In the genomic region with DNA sequence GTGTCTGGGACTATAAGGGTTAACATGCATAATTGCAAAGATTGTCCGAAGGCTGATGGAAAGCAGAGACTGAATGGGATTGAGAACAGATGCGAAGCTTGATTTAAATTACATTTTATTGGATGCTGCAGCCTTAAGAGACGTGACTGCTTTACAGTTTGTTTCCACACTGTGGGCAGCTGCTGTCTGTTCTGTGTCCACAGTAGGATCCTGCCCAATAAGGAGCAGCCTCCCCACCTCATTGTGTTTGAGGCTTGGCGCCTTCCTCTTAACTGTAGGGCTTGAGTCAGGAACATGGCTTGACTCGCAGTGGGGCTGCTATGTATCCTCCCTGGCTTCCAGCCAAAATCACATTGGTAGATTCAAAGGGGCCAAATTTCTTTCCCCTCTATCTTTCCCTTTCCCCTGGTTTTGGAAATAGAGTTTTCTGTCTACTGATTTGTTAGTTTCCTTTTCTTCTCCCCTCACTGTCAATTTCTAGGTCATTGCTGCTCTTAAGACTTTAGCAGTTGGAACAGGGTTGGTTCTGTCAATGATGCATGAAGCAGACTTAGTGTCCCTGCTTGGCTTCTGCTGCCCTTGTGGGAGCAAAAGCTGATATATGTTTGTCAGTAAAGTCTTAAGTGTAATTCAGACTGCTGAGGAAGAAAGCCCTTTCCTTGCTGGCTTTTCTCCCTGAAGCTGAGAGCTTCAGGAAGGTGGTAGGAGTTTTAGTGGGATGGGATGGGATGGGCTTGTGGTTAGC, we compare ENCODE assay signal across 1 cellular context.
A peak's percentile ranks its signal among the peaks of the same experiment; 100 is the strongest.
TF ChIP-seq lines count a peak whose summit lies in the region.

No MANE protein-coding gene starts in this region.

TF ChIP-seq in SK-N-SH, 30 proteins besides CTCF, POLR2A, EP300 and RAD21 (continued from another document):
- TF ChIP-seq, protein P1, sequence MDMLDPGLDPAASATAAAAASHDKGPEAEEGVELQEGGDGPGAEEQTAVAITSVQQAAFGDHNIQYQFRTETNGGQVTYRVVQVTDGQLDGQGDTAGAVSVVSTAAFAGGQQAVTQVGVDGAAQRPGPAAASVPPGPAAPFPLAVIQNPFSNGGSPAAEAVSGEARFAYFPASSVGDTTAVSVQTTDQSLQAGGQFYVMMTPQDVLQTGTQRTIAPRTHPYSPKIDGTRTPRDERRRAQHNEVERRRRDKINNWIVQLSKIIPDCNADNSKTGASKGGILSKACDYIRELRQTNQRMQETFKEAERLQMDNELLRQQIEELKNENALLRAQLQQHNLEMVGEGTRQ (IDR thresholded peaks at IDR 0.05; ENCODE audit: borderline replicate concordance, low read depth, low read length), result no peak
- TF ChIP-seq, protein P2, sequence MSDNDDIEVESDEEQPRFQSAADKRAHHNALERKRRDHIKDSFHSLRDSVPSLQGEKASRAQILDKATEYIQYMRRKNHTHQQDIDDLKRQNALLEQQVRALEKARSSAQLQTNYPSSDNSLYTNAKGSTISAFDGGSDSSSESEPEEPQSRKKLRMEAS (IDR thresholded peaks at IDR 0.05; ENCODE audit: low read depth), result no peak; the same call in 1 of the 2 replicates
- TF ChIP-seq CHD2 (IDR thresholded peaks at IDR 0.05; ENCODE audit: low read length, partially characterized antibody), result peak; percentile 87
- TF ChIP-seq NRF1 (IDR thresholded peaks at IDR 0.05; ENCODE audit: low read depth, low read length), result 0 out of 2 replicates have a peak, but pooled peaks have one; percentile 5
- TF ChIP-seq ELF1 (IDR thresholded peaks at IDR 0.05), result no peak
- TF ChIP-seq, protein P3, sequence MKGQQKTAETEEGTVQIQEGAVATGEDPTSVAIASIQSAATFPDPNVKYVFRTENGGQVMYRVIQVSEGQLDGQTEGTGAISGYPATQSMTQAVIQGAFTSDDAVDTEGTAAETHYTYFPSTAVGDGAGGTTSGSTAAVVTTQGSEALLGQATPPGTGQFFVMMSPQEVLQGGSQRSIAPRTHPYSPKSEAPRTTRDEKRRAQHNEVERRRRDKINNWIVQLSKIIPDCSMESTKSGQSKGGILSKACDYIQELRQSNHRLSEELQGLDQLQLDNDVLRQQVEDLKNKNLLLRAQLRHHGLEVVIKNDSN (IDR thresholded peaks at IDR 0.05; ENCODE audit: borderline replicate concordance, low read depth), result no peak
- no peak; the same call in 1 of the 2 replicates for TF ChIP-seq JUND (IDR thresholded peaks at IDR 0.05)
- no peak for TF ChIP-seq FOXM1 (IDR thresholded peaks at IDR 0.05; ENCODE audit: low read depth)
- TF ChIP-seq FOSL2 (IDR thresholded peaks at IDR 0.05; ENCODE audit: borderline replicate concordance, low read depth), result peak; percentile 26; the same call in 1 of the 2 replicates
- TF ChIP-seq RFX5 (IDR thresholded peaks at IDR 0.05; ENCODE audit: low read length), result no peak
- TF ChIP-seq EZH2phosphoT487 (IDR thresholded peaks at IDR 0.05; ENCODE audit: borderline replicate concordance, low read depth), result no peak
- TF ChIP-seq, protein P4, sequence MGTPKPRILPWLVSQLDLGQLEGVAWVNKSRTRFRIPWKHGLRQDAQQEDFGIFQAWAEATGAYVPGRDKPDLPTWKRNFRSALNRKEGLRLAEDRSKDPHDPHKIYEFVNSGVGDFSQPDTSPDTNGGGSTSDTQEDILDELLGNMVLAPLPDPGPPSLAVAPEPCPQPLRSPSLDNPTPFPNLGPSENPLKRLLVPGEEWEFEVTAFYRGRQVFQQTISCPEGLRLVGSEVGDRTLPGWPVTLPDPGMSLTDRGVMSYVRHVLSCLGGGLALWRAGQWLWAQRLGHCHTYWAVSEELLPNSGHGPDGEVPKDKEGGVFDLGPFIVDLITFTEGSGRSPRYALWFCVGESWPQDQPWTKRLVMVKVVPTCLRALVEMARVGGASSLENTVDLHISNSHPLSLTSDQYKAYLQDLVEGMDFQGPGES (IDR thresholded peaks at IDR 0.05; ENCODE audit: low read depth, low read length), result no peak
- TF ChIP-seq, protein P5, sequence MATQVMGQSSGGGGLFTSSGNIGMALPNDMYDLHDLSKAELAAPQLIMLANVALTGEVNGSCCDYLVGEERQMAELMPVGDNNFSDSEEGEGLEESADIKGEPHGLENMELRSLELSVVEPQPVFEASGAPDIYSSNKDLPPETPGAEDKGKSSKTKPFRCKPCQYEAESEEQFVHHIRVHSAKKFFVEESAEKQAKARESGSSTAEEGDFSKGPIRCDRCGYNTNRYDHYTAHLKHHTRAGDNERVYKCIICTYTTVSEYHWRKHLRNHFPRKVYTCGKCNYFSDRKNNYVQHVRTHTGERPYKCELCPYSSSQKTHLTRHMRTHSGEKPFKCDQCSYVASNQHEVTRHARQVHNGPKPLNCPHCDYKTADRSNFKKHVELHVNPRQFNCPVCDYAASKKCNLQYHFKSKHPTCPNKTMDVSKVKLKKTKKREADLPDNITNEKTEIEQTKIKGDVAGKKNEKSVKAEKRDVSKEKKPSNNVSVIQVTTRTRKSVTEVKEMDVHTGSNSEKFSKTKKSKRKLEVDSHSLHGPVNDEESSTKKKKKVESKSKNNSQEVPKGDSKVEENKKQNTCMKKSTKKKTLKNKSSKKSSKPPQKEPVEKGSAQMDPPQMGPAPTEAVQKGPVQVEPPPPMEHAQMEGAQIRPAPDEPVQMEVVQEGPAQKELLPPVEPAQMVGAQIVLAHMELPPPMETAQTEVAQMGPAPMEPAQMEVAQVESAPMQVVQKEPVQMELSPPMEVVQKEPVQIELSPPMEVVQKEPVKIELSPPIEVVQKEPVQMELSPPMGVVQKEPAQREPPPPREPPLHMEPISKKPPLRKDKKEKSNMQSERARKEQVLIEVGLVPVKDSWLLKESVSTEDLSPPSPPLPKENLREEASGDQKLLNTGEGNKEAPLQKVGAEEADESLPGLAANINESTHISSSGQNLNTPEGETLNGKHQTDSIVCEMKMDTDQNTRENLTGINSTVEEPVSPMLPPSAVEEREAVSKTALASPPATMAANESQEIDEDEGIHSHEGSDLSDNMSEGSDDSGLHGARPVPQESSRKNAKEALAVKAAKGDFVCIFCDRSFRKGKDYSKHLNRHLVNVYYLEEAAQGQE (IDR thresholded peaks at IDR 0.05; ENCODE audit: low read depth, low read length), result no peak
- TF ChIP-seq GATA2 (CRISPR knock-in tag; IDR thresholded peaks at IDR 0.05), result peak; percentile 71
- no peak for TF ChIP-seq MEF2A (IDR thresholded peaks at IDR 0.05; ENCODE audit: borderline replicate concordance, low read depth)
- TF ChIP-seq YY1 (IDR thresholded peaks at IDR 0.05; ENCODE audit: low read depth), result no peak
